8 cellular contexts compared by ENCODE assay signal in genomic region chr2:178891265-178891958, GRCh38.
DNase-seq lines count a peak whose midpoint lies in the region; ATAC-seq, FAIRE-seq and TF ChIP-seq lines count a peak whose summit lies in the region.

No MANE protein-coding gene starts in this region.

- H3K36me3 ChIP-seq in WERI-Rb-1 (peaks cover 18% of the 10 kb centered on the region), bronchial epithelial cell (ENCODE audit: control insufficient read depth, insufficient read depth, low read length) (no peaks in the 10 kb centered on the region), kidney epithelial cell (ENCODE audit: control insufficient read depth, insufficient read depth, low read length) (no peaks in the 10 kb centered on the region)

- peak; percentile 90 for ATAC-seq in HG02798 (IDR thresholded peaks at IDR 0.05; ENCODE audit: poor library complexity, unreplicated experiment)

- H3K27me3 ChIP-seq in WERI-Rb-1 (ENCODE audit: insufficient read depth, low read depth, severe bottlenecking) (no peaks in the 10 kb centered on the region), bronchial epithelial cell (ENCODE audit: control insufficient read depth, insufficient read depth, low read length) (no peaks in the 10 kb centered on the region), kidney epithelial cell (ENCODE audit: control insufficient read depth, insufficient read depth, low read length) (no peaks in the 10 kb centered on the region)

- no peak overlapping the region for H3K4me3 ChIP-seq in WERI-Rb-1 (ENCODE audit: low read depth, low read length)
- H3K4me3 ChIP-seq in bronchial epithelial cell (ENCODE audit: low read depth, low read length), result no peak overlapping the region
- no peak overlapping the region for H3K4me3 ChIP-seq in kidney epithelial cell (ENCODE audit: low read depth, low read length)

- peak; percentile 74 for TF ChIP-seq CTCF in WERI-Rb-1 (IDR thresholded peaks at IDR 0.05; ENCODE audit: low read depth, low read length)
- TF ChIP-seq CTCF in bronchial epithelial cell (IDR thresholded peaks at IDR 0.05; ENCODE audit: insufficient read depth, low read length, severe bottlenecking), result peak; percentile 84
- TF ChIP-seq CTCF in kidney epithelial cell (IDR thresholded peaks at IDR 0.05; ENCODE audit: insufficient read depth, low read length, poor library complexity, severe bottlenecking), result peak; percentile 93

- FAIRE-seq in bronchial epithelial cell (lab: Jason Lieb, UNC), result peak; percentile 32

- peak overlapping the region; percentile 91 for H3K27ac ChIP-seq in WERI-Rb-1

- H3K9me3 ChIP-seq in WERI-Rb-1 (ENCODE audit: severe bottlenecking), result no peaks in the 10 kb centered on the region

- DNase-seq in NCI-H524 (lab: John Stamatoyannopoulos, UW) (peak; percentile 61 to 82), NCI-H524 treated with DMSO at 0.1 percent for 48 hours (lab: John Stamatoyannopoulos, UW) (no peak), NCI-H2029 (lab: John Stamatoyannopoulos, UW) (peak; percentile 37), WERI-Rb-1 (peak; percentile 76), bronchial epithelial cell (ENCODE audit: low read depth) (peak; percentile 66), kidney epithelial cell (ENCODE audit: low read depth) (no peak)
- peak; percentile 31 to 36 for DNase-seq in stimulated activated CD4-positive, alpha-beta T cell treated with anti-CD3 and anti-CD28 coated beads, Interleukin-4, amount 100 ng/mL, for 4 hours

Comparison
In these comparisons a context has a peak if more than half of its experiments do, and no peak if none do; other contexts are left out.
1. DNase-seq: peak in NCI-H524 (2 of 2), NCI-H2029 (single experiment), WERI-Rb-1 (single experiment), bronchial epithelial cell (single experiment) and stimulated activated CD4-positive, alpha-beta T cell treated with anti-CD3 and anti-CD28 coated beads, Interleukin-4, amount 100 ng/mL, for 4 hours (2 of 2); none in NCI-H524 treated with DMSO at 0.1 percent for 48 hours (single experiment) and kidney epithelial cell (single experiment).
2. Peak in every context shown above with its lines, with median percentiles within 50 percentile points of each other: CTCF ChIP-seq.